In genomic region chr15:68143129-68143528, GRCh38 we compare ENCODE assay signal across 9 cellular contexts.
"Had no signal": no experiment of that assay in that cellular context is flagged by ENCODE, and none has a peak within 500 bp of the region (broad histone marks: within the 10 kb centered on the region; RNA-seq: fewer than 3 reads in every experiment).

No MANE protein-coding gene starts in this region.

- H3K4me3 ChIP-seq: GM23248, HAP-1 had no signal

- ATAC-seq: HCT116 had no signal

- H3K27ac Mint-ChIP-seq: HFFc6, IgD-negative memory B cell had no signal

- H3K9ac ChIP-seq: GM23248 had no signal

- H3K9me3 Mint-ChIP-seq: HFFc6, IgD-negative memory B cell had no signal

- H3K27ac ChIP-seq: GM23248, HL-60 had no signal

- H3K27me3 Mint-ChIP-seq: IgD-negative memory B cell had no signal

- DNase-seq: GM23248, GOT3, H7, HFFc6, KG1 had no signal

- H3K4me3 Mint-ChIP-seq: HFFc6, IgD-negative memory B cell had no signal

- H3K9me3 ChIP-seq: HAP-1 had no signal

- H2AFZ ChIP-seq: GM23248 had no signal

- H3K36me3 Mint-ChIP-seq: IgD-negative memory B cell had no signal
